8 cellular contexts compared by ENCODE assay signal in genomic region chr17:21287703-21288449, GRCh38. TPM values are rescaled to one million over a fixed set of nuclear protein-coding genes. Genes with fewer than 3 reads are reported as not detected.
DNase-seq lines count a peak whose midpoint lies in the region; ATAC-seq, FAIRE-seq and TF ChIP-seq lines count a peak whose summit lies in the region.

No MANE protein-coding gene starts in this region.

- peaks cover 77% of the 10 kb centered on the region for H3K79me2 ChIP-seq in ACC112 (ENCODE audit: control insufficient read depth, insufficient read depth, low read length, unreplicated experiment)

- peak; percentile 95 for FAIRE-seq in urothelium cell line (lab: Jason Lieb, UNC)

- no peaks in the 10 kb centered on the region for H3K36me3 ChIP-seq in ACC112 (ENCODE audit: insufficient read depth, low read length)

- no peak overlapping the region for H2AFZ ChIP-seq in ACC112 (ENCODE audit: low read length, unreplicated experiment)

- H3K4me1 ChIP-seq in ACC112 (ENCODE audit: control insufficient read depth, insufficient read depth, low read length, unreplicated experiment): peaks cover 46% of the 10 kb centered on the region

- ATAC-seq in HG03460 (IDR thresholded peaks at IDR 0.05; ENCODE audit: unreplicated experiment): peak; percentile 39

- no peaks in the 10 kb centered on the region for H3K27me3 ChIP-seq in ACC112 (ENCODE audit: insufficient read depth, low read length)

- TF ChIP-seq POLR2A in GM18951 (IDR thresholded peaks at IDR 0.05; ENCODE audit: extremely low read depth, insufficient read depth, insufficient read length): peak; percentile 67

- H3K27ac ChIP-seq in ACC112 (ENCODE audit: low read depth, low read length): peak overlapping the region; percentile 95

- peak overlapping the region; percentile 79 for H3K4me3 ChIP-seq in ACC112 (ENCODE audit: low read depth, low read length)

- DNase-seq in SHP77 treated with DMSO at 0.1 percent for 48 hours (lab: John Stamatoyannopoulos, UW) (peak; percentile 87), activated gamma-delta T cell treated with Interleukin-2 at 50 U/mL for 16 hours (peak; percentile 95), germinal center (ENCODE audit: low spot score) (peak; percentile 87), pulmonary artery endothelial cell (ENCODE audit: low read depth, low spot score) (peak; percentile 87), urothelium cell line (ENCODE audit: low spot score) (peak; percentile 95)

- in situ Hi-C loops in GM18951 (cut with MboI; ENCODE audit: low sequenced_read_pairs, unreplicated experiment): no loop called here

RNA-seq across cellular contexts. Expression of gene MAP2K3, which starts 3.4 kb away (rescaled TPM):
- 14.4 and 16.2 TPM in 2 replicates for total RNA-seq in pulmonary artery endothelial cell

RNA-seq across cellular contexts. Expression of gene NATD1, which starts 34.7 kb away (rescaled TPM):
- 1.4 and 1.5 TPM in 2 replicates for total RNA-seq in pulmonary artery endothelial cell

Comparison
In these comparisons a context has a peak if more than half of its experiments do, and no peak if none do; other contexts are left out.
1. Peak in every context shown above with its lines: DNase-seq, ATAC-seq, H3K4me3 ChIP-seq and H3K27ac ChIP-seq.